ENCODE assay signal across 1 cellular context in genomic region chr7:130369831-130370230, GRCh38.
TF ChIP-seq lines count a peak whose summit lies in the region.

No MANE protein-coding gene starts in this region.

TF ChIP-seq in SK-N-SH treated with all-trans-retinoic acid at 6 μM for 48 hours, 23 proteins besides CTCF, POLR2A, EP300 and RAD21 (continued from another document):
- no peak for TF ChIP-seq CREB5 (CRISPR knock-in tag; IDR thresholded peaks at IDR 0.05; ENCODE audit: low read depth)
- TF ChIP-seq ESRRG (CRISPR knock-in tag; IDR thresholded peaks at IDR 0.05) = no peak
- no peak for TF ChIP-seq CSRNP3 (CRISPR knock-in tag; IDR thresholded peaks at IDR 0.05)
- TF ChIP-seq ZNF8 (CRISPR knock-in tag; IDR thresholded peaks at IDR 0.05) = no peak
